In the genomic region with DNA sequence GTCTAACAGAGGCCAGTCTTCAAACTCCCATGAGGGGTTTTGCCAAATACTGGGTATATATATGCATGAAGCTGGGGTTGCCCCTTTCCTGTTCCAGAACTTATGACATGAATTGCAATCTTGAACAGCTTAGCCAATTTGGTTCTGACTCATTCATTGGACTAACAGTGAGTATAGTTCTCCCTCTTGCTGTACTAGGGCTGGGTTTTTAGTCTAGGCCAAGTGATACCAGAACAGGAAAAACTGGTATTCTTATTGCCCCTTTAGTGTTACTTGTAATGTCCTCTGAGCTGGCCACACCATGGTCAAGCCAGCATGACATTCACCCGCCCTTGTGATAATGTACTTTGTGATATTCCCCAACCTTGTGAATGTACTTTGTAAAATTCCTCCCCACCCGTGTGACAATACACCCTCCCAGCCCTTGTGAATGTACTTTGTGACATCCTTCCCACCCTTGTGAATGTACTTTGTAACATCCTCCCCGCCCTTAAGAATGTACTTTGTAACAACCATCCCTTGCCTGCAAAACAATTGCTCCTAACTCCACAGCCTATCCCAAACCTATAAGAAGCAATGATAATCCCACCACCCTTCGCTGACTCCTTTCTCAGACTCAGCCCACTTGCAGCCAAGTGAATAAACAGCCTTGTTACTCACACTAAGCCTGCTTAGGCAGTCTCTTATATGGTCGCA, we compare ENCODE assay signal across 1 cellular context.
TF ChIP-seq lines count a peak whose summit lies in the region.

No MANE protein-coding gene starts in this region.

TF ChIP-seq in K562, 482 proteins besides CTCF, POLR2A, EP300 and RAD21 (continued from another document):
- TF ChIP-seq CBX5 (IDR thresholded peaks at IDR 0.05; ENCODE audit: borderline replicate concordance, low read depth) = peak; percentile 69; the same call in 1 of the 2 replicates
